In genomic region chr9:133107961-133108793, GRCh38 we compare ENCODE assay signal across 17 cellular contexts. TPM values are rescaled to one million over a fixed set of nuclear protein-coding genes. Genes with fewer than 3 reads are reported as not detected.
DNase-seq lines count a peak whose midpoint lies in the region; ATAC-seq and TF ChIP-seq lines count a peak whose summit lies in the region.
"Had no signal": no experiment of that assay in that cellular context is flagged by ENCODE, and none has a peak within 500 bp of the region (broad histone marks: within the 10 kb centered on the region; RNA-seq: fewer than 3 reads in every experiment).

No MANE protein-coding gene starts in this region.

- peaks cover 96% of the 10 kb centered on the region for H3K36me3 Mint-ChIP-seq in dendritic cell treated with granulocyte-macrophage colony-stimulating factor and Interleukin-4, amounts not matched to agents 40 ng/mL and 50 ng/mL, for 4 days (ENCODE audit: low read depth)
- peaks cover 55% of the 10 kb centered on the region for H3K36me3 Mint-ChIP-seq in stimulated activated memory B cell treated with anti-CD40 and anti-IgM and Interleukin-4, amounts not matched to agents 10 μg/mL and 1 μg/mL and 100 μg/mL, for 72 hours

- POLR2A ChIA-PET in HEK293 (lab: Yijun Ruan, JAX), result interaction anchor here (1.0 to 2.9 kb wide), 4 partner anchors 10 to 77 kb away, joined by 4 to 11 read pairs (median 8); partner anchors contain the start of genes GTF3C5 and RALGDS

- H4K20me1 ChIP-seq in BLaER1, result peaks cover 93% of the 10 kb centered on the region
- peaks cover 21% of the 10 kb centered on the region for H4K20me1 ChIP-seq in osteoblast (ENCODE audit: insufficient read depth, low read length)

- ATAC-seq in stimulated activated memory B cell treated with anti-CD40 and anti-IgM and Interleukin-4, amounts not matched to agents 10 μg/mL and 1 μg/mL and 100 μg/mL, for 72 hours, result no peak
- ATAC-seq: activated CD4-positive, alpha-beta T cell treated with anti-CD3 and anti-CD28 coated beads for 36 hours had no signal

- H3K79me2 ChIP-seq in osteoblast (ENCODE audit: insufficient read depth, low read length), result no peaks in the 10 kb centered on the region

- H3K9ac ChIP-seq in BLaER1, result 0 out of 2 replicates have a peak overlapping the region, but pooled peaks have one; percentile 10

- no peak overlapping the region for H2AFZ ChIP-seq in osteoblast (ENCODE audit: low read length)

- H3K4me2 ChIP-seq in BLaER1 (no peak overlapping the region), osteoblast (ENCODE audit: insufficient read depth, low read length) (no peak overlapping the region)

- H3K27ac ChIP-seq in BLaER1 (no peak overlapping the region), HEK293 (ENCODE audit: extremely low read depth, low read depth, low read length) (no peak overlapping the region), osteoblast (ENCODE audit: low read depth, low read length) (no peak overlapping the region)
- H3K27ac ChIP-seq: thoracic aorta had no signal

- intact Hi-C loops in dendritic cell treated with granulocyte-macrophage colony-stimulating factor and Interleukin-4, amounts not matched to agents 40 ng/mL and 50 ng/mL, for 4 days (cut with micrococcal nuclease), result no loop called here

- H3K9me3 Mint-ChIP-seq in dendritic cell treated with granulocyte-macrophage colony-stimulating factor and Interleukin-4, amounts not matched to agents 40 ng/mL and 50 ng/mL, for 4 days, result no peaks in the 10 kb centered on the region
- H3K9me3 Mint-ChIP-seq in stimulated activated memory B cell treated with anti-CD40 and anti-IgM and Interleukin-4, amounts not matched to agents 10 μg/mL and 1 μg/mL and 100 μg/mL, for 72 hours, result no peaks in the 10 kb centered on the region
- H3K9me3 Mint-ChIP-seq: activated naive CD4-positive, alpha-beta T cell treated with anti-CD3 and anti-CD28 coated beads for 36 hours; nephron had no signal

- H3K27me3 ChIP-seq in BLaER1 (no peaks in the 10 kb centered on the region), osteoblast (ENCODE audit: insufficient read depth, low read length) (no peaks in the 10 kb centered on the region)

- no peak overlapping the region for H3K4me3 Mint-ChIP-seq in dendritic cell treated with granulocyte-macrophage colony-stimulating factor and Interleukin-4, amounts not matched to agents 40 ng/mL and 50 ng/mL, for 4 days
- no peak overlapping the region for H3K4me3 Mint-ChIP-seq in stimulated activated memory B cell treated with anti-CD40 and anti-IgM and Interleukin-4, amounts not matched to agents 10 μg/mL and 1 μg/mL and 100 μg/mL, for 72 hours
- H3K4me3 Mint-ChIP-seq: activated CD4-positive, alpha-beta T cell treated with anti-CD3 and anti-CD28 coated beads for 36 hours; activated naive CD4-positive, alpha-beta T cell treated with anti-CD3 and anti-CD28 coated beads for 36 hours; nephron had no signal

- DNase-seq in osteoblast (ENCODE audit: insufficient read length, low spot score, missing footprints), result peak; percentile 90
- DNase-seq in NCI-H526 treated with DMSO at 0.1 percent for 48 hours (lab: John Stamatoyannopoulos, UW), result no peak
- no peak for DNase-seq in DMS79 (lab: John Stamatoyannopoulos, UW)
- DNase-seq in SKM-1 (lab: John Stamatoyannopoulos, UW; ENCODE audit: unreplicated experiment), result no peak
- DNase-seq: activated CD4-positive, alpha-beta T cell treated with anti-CD3 and anti-CD28 coated beads for 36 hours; activated naive CD4-positive, alpha-beta T cell treated with anti-CD3 and anti-CD28 coated beads for 36 hours; DMS79 treated with DMSO at 0.1 percent for 48 hours; hippocampal formation; MM.1S; NCI-H1694; NCI-H345 had no signal

- H3K9me3 ChIP-seq in BLaER1, result no peaks in the 10 kb centered on the region
- no peaks in the 10 kb centered on the region for H3K9me3 ChIP-seq in HEK293 (ENCODE audit: control insufficient read depth, insufficient read depth, low read depth, low read length)
- H3K9me3 ChIP-seq in osteoblast (ENCODE audit: low read depth, low read length), result no peaks in the 10 kb centered on the region
- H3K9me3 ChIP-seq: thoracic aorta had no signal

- peak overlapping the region; percentile 99 for H3K27ac Mint-ChIP-seq in dendritic cell treated with granulocyte-macrophage colony-stimulating factor and Interleukin-4, amounts not matched to agents 40 ng/mL and 50 ng/mL, for 4 days
- H3K27ac Mint-ChIP-seq in stimulated activated memory B cell treated with anti-CD40 and anti-IgM and Interleukin-4, amounts not matched to agents 10 μg/mL and 1 μg/mL and 100 μg/mL, for 72 hours, result no peak overlapping the region
- H3K27ac Mint-ChIP-seq: activated CD4-positive, alpha-beta T cell treated with anti-CD3 and anti-CD28 coated beads for 36 hours; activated naive CD4-positive, alpha-beta T cell treated with anti-CD3 and anti-CD28 coated beads for 36 hours; nephron had no signal

- TF ChIP-seq CTCF in HEK293 (tag by site-specific recombination; IDR thresholded peaks at IDR 0.05) (no peak), osteoblast (IDR thresholded peaks at IDR 0.05; ENCODE audit: extremely low read depth, low read depth, low read length) (no peak)

- H3K27me3 Mint-ChIP-seq in dendritic cell treated with granulocyte-macrophage colony-stimulating factor and Interleukin-4, amounts not matched to agents 40 ng/mL and 50 ng/mL, for 4 days, result no peaks in the 10 kb centered on the region
- H3K27me3 Mint-ChIP-seq in stimulated activated memory B cell treated with anti-CD40 and anti-IgM and Interleukin-4, amounts not matched to agents 10 μg/mL and 1 μg/mL and 100 μg/mL, for 72 hours, result no peaks in the 10 kb centered on the region
- H3K27me3 Mint-ChIP-seq: activated CD4-positive, alpha-beta T cell treated with anti-CD3 and anti-CD28 coated beads for 36 hours had no signal

- H3K4me1 ChIP-seq in BLaER1 (peaks cover 19% of the 10 kb centered on the region), HEK293 (ENCODE audit: control insufficient read depth, insufficient read depth, low read length) (no peaks in the 10 kb centered on the region), osteoblast (ENCODE audit: insufficient read depth, low read length) (peaks cover 4% of the 10 kb centered on the region)

- CTCF ChIA-PET in HEK293 (lab: Yijun Ruan, JAX), result interaction anchor here (0.6 to 22.4 kb wide), 3 partner anchors 26 to 210 kb away, joined by 3 to 342 read pairs (median 6); no protein-coding TSS in a partner anchor

- H3K4me1 Mint-ChIP-seq in dendritic cell treated with granulocyte-macrophage colony-stimulating factor and Interleukin-4, amounts not matched to agents 40 ng/mL and 50 ng/mL, for 4 days (ENCODE audit: low read depth), result peaks cover 24% of the 10 kb centered on the region
- peaks cover 19% of the 10 kb centered on the region for H3K4me1 Mint-ChIP-seq in stimulated activated memory B cell treated with anti-CD40 and anti-IgM and Interleukin-4, amounts not matched to agents 10 μg/mL and 1 μg/mL and 100 μg/mL, for 72 hours
- H3K4me1 Mint-ChIP-seq: nephron had no signal

- no peak overlapping the region for H3K4me3 ChIP-seq in BLaER1
- H3K4me3 ChIP-seq in HEK293 (ENCODE audit: low read depth, low read length), result no peak overlapping the region
- H3K4me3 ChIP-seq in osteoblast (ENCODE audit: insufficient read depth, low read length), result no peak overlapping the region
- H3K4me3 ChIP-seq: thoracic aorta had no signal

- H3K36me3 ChIP-seq in BLaER1 (peaks cover 90% of the 10 kb centered on the region), HEK293 (ENCODE audit: control insufficient read depth in 2 of 2, insufficient read depth in 1 of 2, low read length in 2 of 2) (peaks cover 0 to 90% of the 10 kb centered on the region in 2 experiments; a peak in 2 of 3 replicates), osteoblast (ENCODE audit: insufficient read depth, low read length) (peaks cover 15% of the 10 kb centered on the region)

TF ChIP-seq in HEK293, 187 proteins besides CTCF, POLR2A, EP300 and RAD21:
- TF ChIP-seq TSHZ1 (tag by site-specific recombination; IDR thresholded peaks at IDR 0.05; ENCODE audit: borderline replicate concordance) (no peak), ZNF146 (tag by site-specific recombination; IDR thresholded peaks at IDR 0.05) (no peak), ZNF600 (tag by site-specific recombination; IDR thresholded peaks at IDR 0.05) (peak; percentile 72; the same call in 1 of the 2 replicates), ZBTB6 (tag by site-specific recombination; IDR thresholded peaks at IDR 0.05) (peak; percentile 100), GFI1B (tag by site-specific recombination; IDR thresholded peaks at IDR 0.05) (no peak)

RNA-seq across cellular contexts. Expression of gene RALGDS, which starts 12.9 kb away (rescaled TPM):
- 11.2 and 12.7 TPM in 2 replicates for total RNA-seq in osteoblast

RNA-seq across cellular contexts. Expression of gene CEL, which starts 46.4 kb away (rescaled TPM):
- total RNA-seq in osteoblast, result under 0.01 TPM in 1 of 2 replicates, not detected in the other

RNA-seq across cellular contexts. Expression of gene GBGT1, which starts 55.5 kb away (rescaled TPM):
- 3.3 and 3.8 TPM in 2 replicates for total RNA-seq in osteoblast
